In the genomic region with DNA sequence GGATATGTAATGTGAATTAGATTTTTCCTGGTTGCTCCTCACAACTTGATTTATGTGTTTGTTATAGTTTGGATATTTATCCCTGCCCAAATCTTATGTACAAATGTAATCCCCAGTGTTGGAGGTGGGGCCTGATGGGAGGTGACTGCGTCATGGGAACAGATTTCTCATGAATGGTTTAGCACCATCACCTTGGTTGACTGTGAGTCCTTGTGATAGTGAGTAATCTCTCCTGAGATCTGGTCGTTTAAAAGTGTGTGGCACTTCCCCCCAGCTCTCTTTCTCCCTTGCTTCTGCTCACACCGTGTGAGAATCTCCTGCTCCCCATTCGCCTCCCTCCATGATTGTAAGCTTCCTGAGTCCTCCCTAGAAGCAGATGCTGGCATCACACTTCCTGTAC, we compare ENCODE assay signal across 12 cellular contexts. TPM values are rescaled to one million over a fixed set of nuclear protein-coding genes. Genes with fewer than 3 reads are reported as not detected.
A peak's percentile ranks its signal among the peaks of the same experiment; 100 is the strongest.
DNase-seq lines count a peak whose midpoint lies in the region; ATAC-seq and TF ChIP-seq lines count a peak whose summit lies in the region.
"Had no signal": no experiment of that assay in that cellular context is flagged by ENCODE, and none has a peak within 500 bp of the region (broad histone marks: within the 10 kb centered on the region; RNA-seq: fewer than 3 reads in every experiment).

No MANE protein-coding gene starts in this region.

- intact Hi-C loops in breast epithelium (cut with DNase I; ENCODE audit: low total_unique reads) = no loop called here
- intact Hi-C loops in MCF 10A (cut with micrococcal nuclease) = no loop called here
- intact Hi-C loops in lower leg skin (cut with DNase I; ENCODE audit: low total_unique reads) = no loop called here

- CTCF ChIA-PET in MCF 10A (lab: Yijun Ruan, JAX) = no interaction called here

- TF ChIP-seq POLR2A in breast epithelium (IDR thresholded peaks at IDR 0.05) (no peak), lower leg skin (IDR thresholded peaks at IDR 0.05) (no peak)

- H3K27me3 ChIP-seq in breast epithelium = peaks cover 0 to 25% of the 10 kb centered on the region in 2 donors
- no peaks in the 10 kb centered on the region for H3K27me3 ChIP-seq in thoracic aorta (replicated peaks; ENCODE audit: insufficient read depth)

- DNase-seq in breast epithelium (ENCODE audit: low spot score in 2 of 2) (no peak), MCF 10A (ENCODE audit: unreplicated experiment) (no peak), memory B cell (ENCODE audit: low spot score in 2 of 2) (no peak), thoracic aorta (ENCODE audit: low spot score) (no peak), SHP77 (lab: John Stamatoyannopoulos, UW) (no peak), lower leg skin (ENCODE audit: low spot score in 2 of 2) (no peak)
- no peak for DNase-seq in activated naive CD8-positive, alpha-beta T cell treated with anti-CD3 and anti-CD28 coated beads, Interleukin-2, amount 50 U/mL, for 24 hours
- DNase-seq: activated CD8-positive, alpha-beta memory T cell treated with anti-CD3 and anti-CD28 coated beads for 24 hours; effector memory CD4-positive, alpha-beta T cell; NCI-H2029 had no signal

- POLR2A ChIA-PET in MCF 10A (lab: Yijun Ruan, JAX) = no interaction called here

- whole genome bisulfite sequencing in lower leg skin, 2 donors = 54 to 68% methylated on average over 4 of the region's 4 CpGs

- H3K4me1 Mint-ChIP-seq in MCF 10A (ENCODE audit: insufficient read depth, unreplicated experiment) (peaks cover 11% of the 10 kb centered on the region), memory B cell (peaks cover 14% of the 10 kb centered on the region)
- peaks cover 45% of the 10 kb centered on the region for H3K4me1 Mint-ChIP-seq in activated naive CD8-positive, alpha-beta T cell treated with anti-CD3 and anti-CD28 coated beads, Interleukin-2, amount 50 U/mL, for 24 hours

- no peaks in the 10 kb centered on the region for H3K36me3 Mint-ChIP-seq in MCF 10A (ENCODE audit: insufficient read depth, unreplicated experiment)
- no peaks in the 10 kb centered on the region for H3K36me3 Mint-ChIP-seq in activated naive CD8-positive, alpha-beta T cell treated with anti-CD3 and anti-CD28 coated beads, Interleukin-2, amount 50 U/mL, for 24 hours (ENCODE audit: low read depth)
- H3K36me3 Mint-ChIP-seq in memory B cell = no peaks in the 10 kb centered on the region

- TF ChIP-seq CTCF in breast epithelium (IDR thresholded peaks at IDR 0.05) (no peak), MCF 10A (IDR thresholded peaks at IDR 0.05; ENCODE audit: unreplicated experiment) (no peak), thoracic aorta (IDR thresholded peaks at IDR 0.05) (no peak), lower leg skin (IDR thresholded peaks at IDR 0.05) (no peak)

- H3K36me3 ChIP-seq in breast epithelium (no peaks in the 10 kb centered on the region), thoracic aorta (no peaks in the 10 kb centered on the region)

- H3K27ac Mint-ChIP-seq in MCF 10A (ENCODE audit: low read depth, unreplicated experiment) (no peak overlapping the region), memory B cell (no peak overlapping the region)
- peak overlapping the region; percentile 40 for H3K27ac Mint-ChIP-seq in activated naive CD8-positive, alpha-beta T cell treated with anti-CD3 and anti-CD28 coated beads, Interleukin-2, amount 50 U/mL, for 24 hours

- ATAC-seq in activated naive CD8-positive, alpha-beta T cell treated with anti-CD3 and anti-CD28 coated beads, Interleukin-2, amount 50 U/mL, for 24 hours = peak; percentile 54
- ATAC-seq in memory B cell (ENCODE audit: low read depth) = no peak
- ATAC-seq in thoracic aorta (ENCODE audit: insufficient number of reproducible peaks, low FRiP score, low read depth) = no peak
- ATAC-seq in GM19023 (IDR thresholded peaks at IDR 0.05; ENCODE audit: unreplicated experiment) = no peak
- ATAC-seq: K562 had no signal

- H3K4me1 ChIP-seq in breast epithelium (peaks cover 0 to 4% of the 10 kb centered on the region in 2 donors), thoracic aorta (ENCODE audit: control insufficient read depth in 1 of 2, low read depth in 2 of 2) (peaks cover 0 to 4% of the 10 kb centered on the region in 2 donors)

- H3K27ac ChIP-seq in breast epithelium (peak overlapping the region; percentile 86 to 96), thoracic aorta (no peak overlapping the region)

- no TSS peak for BruUV-seq in MCF 10A (replicated peaks; lab: Mats Ljungman, UMichigan)

- H3K4me3 Mint-ChIP-seq in MCF 10A (ENCODE audit: unreplicated experiment) (no peak overlapping the region), memory B cell (peak overlapping the region; percentile 21)
- H3K4me3 Mint-ChIP-seq in activated naive CD8-positive, alpha-beta T cell treated with anti-CD3 and anti-CD28 coated beads, Interleukin-2, amount 50 U/mL, for 24 hours = peak overlapping the region; percentile 65

- peak overlapping the region in 1 of 3 donors; percentile 75 for H3K4me3 ChIP-seq in breast epithelium
- peak overlapping the region; percentile 74 for H3K4me3 ChIP-seq in thoracic aorta
- H3K4me3 ChIP-seq in lower leg skin (ENCODE audit: low read depth, poor library complexity, severe bottlenecking) = no peak overlapping the region
- H3K4me3 ChIP-seq: K562 had no signal

- H3K9me3 ChIP-seq in breast epithelium = no peaks in the 10 kb centered on the region
- H3K9me3 ChIP-seq in thoracic aorta = no peaks in the 10 kb centered on the region

- peaks cover 44% of the 10 kb centered on the region for H3K27me3 Mint-ChIP-seq in MCF 10A (ENCODE audit: insufficient read depth, unreplicated experiment)
- peaks cover 8% of the 10 kb centered on the region for H3K27me3 Mint-ChIP-seq in activated naive CD8-positive, alpha-beta T cell treated with anti-CD3 and anti-CD28 coated beads, Interleukin-2, amount 50 U/mL, for 24 hours
- H3K27me3 Mint-ChIP-seq in memory B cell = peaks cover 4% of the 10 kb centered on the region

- H3K9me3 Mint-ChIP-seq in MCF 10A (ENCODE audit: unreplicated experiment) = no peaks in the 10 kb centered on the region
- no peaks in the 10 kb centered on the region for H3K9me3 Mint-ChIP-seq in activated naive CD8-positive, alpha-beta T cell treated with anti-CD3 and anti-CD28 coated beads, Interleukin-2, amount 50 U/mL, for 24 hours
- H3K9me3 Mint-ChIP-seq in memory B cell = no peaks in the 10 kb centered on the region

RNA-seq across cellular contexts. Expression of gene MID2, which starts 2.2 kb away (rescaled TPM):
- 10 to 100 TPM; 28.2 to 32.3 (median 28.5) TPM for total RNA-seq in breast epithelium
- 12.1 and 15.6 TPM in 2 replicates for total RNA-seq in MCF 10A (2022)
- total RNA-seq in thoracic aorta = 10 to 100 TPM; 24.7 to 34.1 TPM
- 10 to 100 TPM; 50.7 to 61.3 (median 55.6) TPM for total RNA-seq in lower leg skin

RNA-seq across cellular contexts. Expression of gene NCBP2L, which starts 50.3 kb away (rescaled TPM):
- total RNA-seq in breast epithelium (not detected), MCF 10A (2022) (not detected in 2 replicates), thoracic aorta (not detected), lower leg skin (under 1 TPM in 2 of 4 donors, not detected in 2; 0.23 to 0.32 TPM)
- total RNA-seq: K562 had no signal

RNA-seq across cellular contexts. Expression of gene TSC22D3, which starts 52.3 kb away (rescaled TPM):
- total RNA-seq in breast epithelium (1,000 to 10,000 TPM in 1 of 3 donors, 100 to 1,000 TPM in 2; 606 to 1,046 (median 681) TPM), MCF 10A (2022) (115 and 124 TPM in 2 replicates), thoracic aorta (100 to 1,000 TPM; 326 to 551 TPM), lower leg skin (1,000 to 10,000 TPM in 1 of 4 donors, 100 to 1,000 TPM in 3; 474 to 1,005 (median 756) TPM)

Comparison
In these comparisons a context has a peak if more than half of its experiments do, and no peak if none do; other contexts are left out.
1. H3K27ac ChIP-seq: peak in breast epithelium (2 of 2); none in thoracic aorta (0 of 2).